ENCODE assay signal across 25 cellular contexts in the genomic region with DNA sequence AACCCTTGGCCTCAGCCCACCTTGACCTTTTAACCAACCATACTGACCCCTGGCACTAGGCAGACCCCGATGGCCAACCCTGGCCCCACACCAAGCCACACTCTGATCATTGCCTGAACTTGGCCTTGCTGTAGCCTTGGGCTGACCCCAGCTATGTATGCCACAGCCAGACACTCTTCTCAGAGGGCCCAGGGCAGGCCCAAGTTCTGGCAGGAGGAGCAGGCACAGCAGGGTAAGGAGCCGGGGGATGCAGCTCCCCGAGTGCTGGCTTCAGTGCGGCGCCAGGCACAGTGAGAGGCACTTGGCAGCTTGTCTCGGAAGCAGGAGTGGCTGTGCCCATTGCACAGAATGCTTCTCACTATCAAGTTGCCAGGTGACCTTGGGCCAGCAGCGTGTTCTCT. TPM values are rescaled to one million over a fixed set of nuclear protein-coding genes. Genes with fewer than 3 reads are reported as not detected.
A peak's percentile ranks its signal among the peaks of the same experiment; 100 is the strongest.
DNase-seq lines count a peak whose midpoint lies in the region; ATAC-seq, FAIRE-seq and TF ChIP-seq lines count a peak whose summit lies in the region.
"Had no signal": no experiment of that assay in that cellular context is flagged by ENCODE, and none has a peak within 500 bp of the region (broad histone marks: within the 10 kb centered on the region; RNA-seq: fewer than 3 reads in every experiment).

No MANE protein-coding gene starts in this region.

- H3K4me1 ChIP-seq in esophagus muscularis mucosa (no peaks in the 10 kb centered on the region), HepG2 (ENCODE audit: insufficient read depth, low read length) (no peaks in the 10 kb centered on the region)
- H3K4me1 ChIP-seq: BLaER1 had no signal

- H3K36me3 ChIP-seq in bronchial epithelial cell (ENCODE audit: control insufficient read depth, insufficient read depth, low read length) (no peaks in the 10 kb centered on the region), esophagus muscularis mucosa (no peaks in the 10 kb centered on the region), HepG2 (replicated peaks in 1 of 2; ENCODE audit: control insufficient read depth in 1 of 2, insufficient read depth in 2 of 2, low read length in 2 of 2) (no peaks in the 10 kb centered on the region)
- H3K36me3 ChIP-seq: BLaER1 had no signal

- no peaks in the 10 kb centered on the region for H4K20me1 ChIP-seq in HepG2 (ENCODE audit: insufficient read depth, low read length)
- H4K20me1 ChIP-seq: BLaER1 had no signal

- H3K27ac Mint-ChIP-seq in activated naive CD8-positive, alpha-beta T cell treated with anti-CD3 and anti-CD28 coated beads, Interleukin-2, amount 50 U/mL, for 24 hours = no peak overlapping the region
- no peak overlapping the region for H3K27ac Mint-ChIP-seq in activated naive CD8-positive, alpha-beta T cell treated with anti-CD3 and anti-CD28 coated beads for 36 hours
- H3K27ac Mint-ChIP-seq in osteocyte (ENCODE audit: unreplicated experiment) = no peak overlapping the region
- H3K27ac Mint-ChIP-seq: CD14-positive monocyte; CD4-positive, alpha-beta memory T cell; GM23338; HFFc6 had no signal

- CTCF ChIA-PET in HepG2 (lab: Yijun Ruan, JAX; ENCODE audit: low intra/inter-chr PET ratio, low total read pairs) = no interaction called here

- H3K4me1 Mint-ChIP-seq in activated naive CD8-positive, alpha-beta T cell treated with anti-CD3 and anti-CD28 coated beads, Interleukin-2, amount 50 U/mL, for 24 hours = no peaks in the 10 kb centered on the region
- H3K4me1 Mint-ChIP-seq in activated naive CD8-positive, alpha-beta T cell treated with anti-CD3 and anti-CD28 coated beads for 36 hours = no peaks in the 10 kb centered on the region
- H3K4me1 Mint-ChIP-seq in osteocyte (ENCODE audit: unreplicated experiment) = no peaks in the 10 kb centered on the region
- H3K4me1 Mint-ChIP-seq: CD14-positive monocyte; CD4-positive, alpha-beta memory T cell; GM23338 had no signal

- no peak for TF ChIP-seq EP300 in esophagus muscularis mucosa (IDR thresholded peaks at IDR 0.05)
- TF ChIP-seq EP300 in HepG2 (IDR thresholded peaks at IDR 0.05; ENCODE audit: low read depth in 2 of 2, low read length in 2 of 2) = no peak
- TF ChIP-seq EP300 in HepG2 (CRISPR knock-in tag; IDR thresholded peaks at IDR 0.05; ENCODE audit: borderline replicate concordance) = no peak

- no peak for TF ChIP-seq CTCF in bronchial epithelial cell (IDR thresholded peaks at IDR 0.05; ENCODE audit: insufficient read depth, low read length, severe bottlenecking)
- TF ChIP-seq CTCF in esophagus muscularis mucosa (IDR thresholded peaks at IDR 0.05) = no peak
- TF ChIP-seq CTCF in osteocyte (IDR thresholded peaks at IDR 0.05) = no peak
- no peak for TF ChIP-seq CTCF in HepG2 (CRISPR knock-in tag; IDR thresholded peaks at IDR 0.05)

- H3K36me3 Mint-ChIP-seq in activated naive CD8-positive, alpha-beta T cell treated with anti-CD3 and anti-CD28 coated beads, Interleukin-2, amount 50 U/mL, for 24 hours (ENCODE audit: low read depth) = no peaks in the 10 kb centered on the region
- no peaks in the 10 kb centered on the region for H3K36me3 Mint-ChIP-seq in activated naive CD8-positive, alpha-beta T cell treated with anti-CD3 and anti-CD28 coated beads for 36 hours
- H3K36me3 Mint-ChIP-seq in osteocyte (ENCODE audit: unreplicated experiment) = no peaks in the 10 kb centered on the region
- H3K36me3 Mint-ChIP-seq: CD14-positive monocyte; CD4-positive, alpha-beta memory T cell had no signal

- BruUV-seq in HepG2 (replicated peaks; lab: Mats Ljungman, UMichigan) = no TSS peak

- 94% methylated on average over 4 of the region's 7 CpGs for WGBS in esophagus muscularis mucosa
- 30% methylated on average over 4 of the region's 7 CpGs for WGBS in HepG2 (ENCODE audit: low lambda C conversion rate)

- H3K9ac ChIP-seq in HepG2 (ENCODE audit: insufficient read depth, low read depth, low read length) = no peak overlapping the region
- H3K9ac ChIP-seq: BLaER1 had no signal

- ATAC-seq in activated naive CD8-positive, alpha-beta T cell treated with anti-CD3 and anti-CD28 coated beads, Interleukin-2, amount 50 U/mL, for 24 hours = peak; percentile 20
- no peak for ATAC-seq in HepG2
- ATAC-seq: GM23338, HCT116 had no signal

- in situ Hi-C loops in HepG2 (cut with HindIII; ENCODE audit: extremely low pct_ligation_motif_present, low pct_unique_long_range_greater_than_20kb) = no loop called here

- peaks cover 4% of the 10 kb centered on the region for H3K27me3 Mint-ChIP-seq in activated naive CD8-positive, alpha-beta T cell treated with anti-CD3 and anti-CD28 coated beads, Interleukin-2, amount 50 U/mL, for 24 hours
- peaks cover 9% of the 10 kb centered on the region for H3K27me3 Mint-ChIP-seq in activated naive CD8-positive, alpha-beta T cell treated with anti-CD3 and anti-CD28 coated beads for 36 hours
- H3K27me3 Mint-ChIP-seq in osteocyte (ENCODE audit: unreplicated experiment) = peaks cover 4% of the 10 kb centered on the region

- no peak overlapping the region for H3K4me2 ChIP-seq in HepG2 (ENCODE audit: low read depth, low read length)
- H3K4me2 ChIP-seq: BLaER1, GM23338 had no signal

- no peak overlapping the region for H2AFZ ChIP-seq in HepG2 (ENCODE audit: low read length)
- H2AFZ ChIP-seq: GM23338 had no signal

- H3K9me3 ChIP-seq in esophagus muscularis mucosa (peaks cover 0 to 25% (median 20%) of the 10 kb centered on the region in 4 donors), HepG2 (ENCODE audit: low read length) (peaks cover 16% of the 10 kb centered on the region)

- H3K4me3 Mint-ChIP-seq in activated naive CD8-positive, alpha-beta T cell treated with anti-CD3 and anti-CD28 coated beads, Interleukin-2, amount 50 U/mL, for 24 hours = no peak overlapping the region
- H3K4me3 Mint-ChIP-seq in activated naive CD8-positive, alpha-beta T cell treated with anti-CD3 and anti-CD28 coated beads for 36 hours = no peak overlapping the region
- H3K4me3 Mint-ChIP-seq in osteocyte (ENCODE audit: unreplicated experiment) = no peak overlapping the region
- H3K4me3 Mint-ChIP-seq: CD14-positive monocyte; CD4-positive, alpha-beta memory T cell; GM23338; HFFc6 had no signal

- no peak for DNase-seq in activated naive CD8-positive, alpha-beta T cell treated with anti-CD3 and anti-CD28 coated beads, Interleukin-2, amount 50 U/mL, for 24 hours
- DNase-seq in activated naive CD8-positive, alpha-beta T cell treated with anti-CD3 and anti-CD28 coated beads for 36 hours = no peak
- no peak for DNase-seq in bronchial epithelial cell (ENCODE audit: low read depth)
- peak; percentile 72 for DNase-seq in esophagus muscularis mucosa (ENCODE audit: extremely low spot score)
- DNase-seq in osteocyte (ENCODE audit: extremely low spot score, unreplicated experiment) = peak; percentile 82
- DNase-seq in effector CD8-positive, alpha-beta T cell (lab: John Stamatoyannopoulos, UW) = no peak
- no peak for DNase-seq in HepG2 (ENCODE audit: low spot score)
- no peak for DNase-seq in SIG-M5 (lab: John Stamatoyannopoulos, UW)
- DNase-seq: 8988T, DMS153, DMS79, GDM1, HFFc6 had no signal

- POLR2A ChIA-PET in HepG2 (lab: Yijun Ruan, JAX) = no interaction called here

- H3K79me2 ChIP-seq in HepG2 (ENCODE audit: insufficient read depth, low read length) = no peaks in the 10 kb centered on the region

- TF ChIP-seq POLR2A in esophagus muscularis mucosa (IDR thresholded peaks at IDR 0.05; ENCODE audit: low read depth) = no peak
- no peak for TF ChIP-seq POLR2A in HepG2 (IDR thresholded peaks at IDR 0.05; ENCODE audit: insufficient read depth in 1 of 2, low read depth in 2 of 2, low read length in 2 of 2)

- peaks cover 16% of the 10 kb centered on the region for H3K9me3 Mint-ChIP-seq in activated naive CD8-positive, alpha-beta T cell treated with anti-CD3 and anti-CD28 coated beads, Interleukin-2, amount 50 U/mL, for 24 hours
- H3K9me3 Mint-ChIP-seq in activated naive CD8-positive, alpha-beta T cell treated with anti-CD3 and anti-CD28 coated beads for 36 hours = peaks cover 5% of the 10 kb centered on the region
- H3K9me3 Mint-ChIP-seq in osteocyte (ENCODE audit: unreplicated experiment) = peaks cover 16% of the 10 kb centered on the region

- H3K27ac ChIP-seq in esophagus muscularis mucosa (replicated peaks in 1 of 4) = no peak overlapping the region
- no peak overlapping the region for H3K27ac ChIP-seq in HepG2 (ENCODE audit: extremely low read length, insufficient read depth, low read length)
- H3K27ac ChIP-seq: BLaER1 had no signal

- H3K4me3 ChIP-seq in bronchial epithelial cell (ENCODE audit: low read depth, low read length) = no peak overlapping the region
- H3K4me3 ChIP-seq in esophagus muscularis mucosa = no peak overlapping the region
- no peak overlapping the region for H3K4me3 ChIP-seq in HepG2 (replicated peaks in 1 of 3; ENCODE audit: insufficient read depth in 1 of 3, low read depth in 2 of 3, low read length in 3 of 3)
- H3K4me3 ChIP-seq: BLaER1, GM23338 had no signal

- intact Hi-C loops in esophagus muscularis mucosa (cut with DNase I) (no loop called here), HepG2 (cut with micrococcal nuclease; ENCODE audit: unreplicated experiment) (no loop called here)

- no peak for TF ChIP-seq RAD21 in HepG2 (CRISPR knock-in tag; IDR thresholded peaks at IDR 0.05)

- H3K27me3 ChIP-seq in bronchial epithelial cell (ENCODE audit: control insufficient read depth, insufficient read depth, low read length) = peaks cover 2% of the 10 kb centered on the region
- H3K27me3 ChIP-seq in esophagus muscularis mucosa = peaks cover 0 to 30% (median 0%) of the 10 kb centered on the region in 4 donors
- H3K27me3 ChIP-seq in HepG2 (ENCODE audit: control insufficient read depth in 1 of 2, insufficient read depth in 2 of 2, low read length in 2 of 2) = peaks cover 2 to 7% of the 10 kb centered on the region in 2 experiments; a peak in 1 of 5 replicates
- H3K27me3 ChIP-seq: BLaER1 had no signal

- FAIRE-seq in bronchial epithelial cell (lab: Jason Lieb, UNC) (peak; percentile 36), HepG2 (lab: Jason Lieb, UNC) (no peak)
- FAIRE-seq: GM12892, GM18507, HTR-8/SVneo had no signal

RNA-seq across cellular contexts. Expression of gene PRR20G, which starts 22.3 kb away (rescaled TPM):
- total RNA-seq in activated naive CD8-positive, alpha-beta T cell treated with anti-CD3 and anti-CD28 coated beads for 36 hours = not detected
- total RNA-seq in bronchial epithelial cell = not detected in 2 replicates
- total RNA-seq in esophagus muscularis mucosa = not detected
- not detected in 2 replicates for total RNA-seq in osteocyte
- not detected in 2 replicates for total RNA-seq in HepG2 (2016; rRNA removed; fragmentation: Illumina TruSeq; extraction: Trizol)
- total RNA-seq in HepG2 (2016; cell fraction: cytosol; rRNA removed; fragmentation: Illumina TruSeq; extraction: Trizol; ENCODE audit: low read depth) = not detected in 2 replicates
- not detected in 2 replicates for total RNA-seq in HepG2 (2016; cell fraction: insoluble cytoplasmic fraction; rRNA removed; fragmentation: Illumina TruSeq; extraction: Trizol)
- not detected in 2 replicates for total RNA-seq in HepG2 (2016; cell fraction: membrane; rRNA removed; fragmentation: Illumina TruSeq; extraction: Trizol)
- total RNA-seq in HepG2 (2016; cell fraction: nucleus; rRNA removed; fragmentation: Illumina TruSeq; extraction: Trizol) = not detected in 2 replicates
- polyA plus RNA-seq in HepG2 (2011; rRNA removed) = not detected in 2 replicates
- polyA plus RNA-seq in HepG2 (2011; cell fraction: cytosol; rRNA removed) = not detected in 2 replicates
- not detected in 2 replicates for polyA plus RNA-seq in HepG2 (2011; cell fraction: nucleus; rRNA removed)
- polyA plus RNA-seq in HepG2 (2012) = not detected in 2 replicates
- polyA plus RNA-seq in HepG2 (2016; cell fraction: cytosol; fragmentation: Illumina TruSeq; extraction: Trizol; ENCODE audit: low read depth) = not detected in 2 replicates
- not detected in 2 replicates for polyA plus RNA-seq in HepG2 (2016; cell fraction: insoluble cytoplasmic fraction; fragmentation: Illumina TruSeq; extraction: Trizol; ENCODE audit: low read depth)
- not detected in 2 replicates for polyA plus RNA-seq in HepG2 (2016; cell fraction: membrane; fragmentation: Illumina TruSeq; extraction: Trizol; ENCODE audit: low read depth)
- not detected in 2 replicates for polyA plus RNA-seq in HepG2 (2016; cell fraction: nucleus; fragmentation: Illumina TruSeq; extraction: Trizol; ENCODE audit: insufficient read depth, low read depth)
- polyA minus RNA-seq in HepG2 (2011; rRNA and poly(A)+ RNA removed; ENCODE audit: low replicate concordance) = not detected in 2 replicates
- polyA minus RNA-seq in HepG2 (2011; cell fraction: cytosol; rRNA and poly(A)+ RNA removed) = not detected in 2 replicates
- polyA minus RNA-seq in HepG2 (2011; cell fraction: nucleus; rRNA and poly(A)+ RNA removed) = not detected in 2 replicates
- total RNA-seq: A673; CD4-positive, alpha-beta memory T cell; Daoy; GM23338; H7; HFFc6 had no signal
- polyA plus RNA-seq: AG04450; CD14-positive monocyte; CD4-positive, alpha-beta memory T cell had no signal

Comparison
In these comparisons a context has a peak if more than half of its experiments do, and no peak if none do; other contexts are left out.
1. DNase-seq: peak in esophagus muscularis mucosa (single experiment) and osteocyte (single experiment); none in activated naive CD8-positive, alpha-beta T cell treated with anti-CD3 and anti-CD28 coated beads, Interleukin-2, amount 50 U/mL, for 24 hours (single experiment), activated naive CD8-positive, alpha-beta T cell treated with anti-CD3 and anti-CD28 coated beads for 36 hours (single experiment), bronchial epithelial cell (single experiment), effector CD8-positive, alpha-beta T cell (single experiment), HepG2 (single experiment) and SIG-M5 (single experiment).